29 cellular contexts compared by ENCODE assay signal in the genomic region with DNA sequence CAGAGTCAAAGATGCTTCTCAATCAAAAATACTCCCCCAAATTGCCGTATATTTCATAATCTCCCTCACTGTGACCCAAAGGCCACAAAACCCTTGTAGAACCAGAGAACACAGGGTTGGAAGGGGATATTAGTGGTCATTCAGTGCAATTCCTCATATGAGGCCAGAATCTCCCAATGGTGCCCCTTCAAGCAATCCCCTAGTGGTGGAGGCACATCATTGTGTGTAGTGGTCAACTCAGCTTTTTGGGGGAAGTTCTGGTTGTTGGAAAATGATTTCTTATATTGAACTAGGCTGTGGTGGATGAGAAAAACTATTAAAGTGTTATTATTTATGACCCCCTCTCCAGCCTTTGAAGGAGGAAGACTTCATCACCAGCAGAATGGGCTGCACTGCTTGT. TPM values are rescaled to one million over a fixed set of nuclear protein-coding genes. Genes with fewer than 3 reads are reported as not detected.
A peak's percentile ranks its signal among the peaks of the same experiment; 100 is the strongest.
DNase-seq lines count a peak whose midpoint lies in the region; ATAC-seq, FAIRE-seq and TF ChIP-seq lines count a peak whose summit lies in the region.
"Had no signal": no experiment of that assay in that cellular context is flagged by ENCODE, and none has a peak within 500 bp of the region (broad histone marks: within the 10 kb centered on the region; RNA-seq: fewer than 3 reads in every experiment).

No MANE protein-coding gene starts in this region.

- no peak overlapping the region for H3K27ac Mint-ChIP-seq in endodermal cell
- no peak overlapping the region for H3K27ac Mint-ChIP-seq in activated CD4-positive, alpha-beta memory T cell treated with anti-CD3 and anti-CD28 coated beads for 36 hours
- H3K27ac Mint-ChIP-seq: activated CD4-positive, alpha-beta memory T cell treated with anti-CD3 and anti-CD28 coated beads, Interleukin-2, amount 10 ng/mL, durations not matched to agents 7 days and 5 days; activated naive CD8-positive, alpha-beta T cell; nephron progenitor cell had no signal

- H3K27ac ChIP-seq in A673 (ENCODE audit: low read depth, low read length, poor library complexity, severe bottlenecking) (no peak overlapping the region), PC-3 (ENCODE audit: low read length) (no peak overlapping the region), endodermal cell (ENCODE audit: low read depth, low read length) (no peak overlapping the region)
- H3K27ac ChIP-seq: ascending aorta, right lobe of liver, uterus had no signal

- H4K20me1 ChIP-seq in PC-3 (ENCODE audit: low read length): no peaks in the 10 kb centered on the region

- 100% methylated on average over 1 of the region's 1 CpG; no CpG with 5 or more reads in 1 of the 2 experiments for WGBS in endodermal cell (ENCODE audit: insufficient coverage in 1 of 2, insufficient read length in 1 of 2), 2 experiments

- H3K27me3 ChIP-seq in A673 (replicated peaks; ENCODE audit: insufficient read depth, low read depth, low read length, poor library complexity) (no peaks in the 10 kb centered on the region), PC-3 (ENCODE audit: low read length) (no peaks in the 10 kb centered on the region), endodermal cell (ENCODE audit: control insufficient read depth, insufficient read depth, low read length, poor library complexity, severe bottlenecking) (no peaks in the 10 kb centered on the region)
- H3K27me3 ChIP-seq: ascending aorta, MG63, right lobe of liver, uterus had no signal

- no peaks in the 10 kb centered on the region for H3K9me2 ChIP-seq in PC-3 (replicated peaks; ENCODE audit: low read length)

- no peak for ATAC-seq in PC-3
- ATAC-seq: activated CD4-positive, CD25-positive, alpha-beta regulatory T cell treated with anti-CD3 and anti-CD28 coated beads, Interleukin-2, amount 50 U/mL, for 24 hours; esophagus mucosa; right lobe of liver had no signal

- H3K4me1 ChIP-seq in A673 (ENCODE audit: insufficient read depth, low read length, poor library complexity, severe bottlenecking) (peaks cover 24% of the 10 kb centered on the region), PC-3 (ENCODE audit: insufficient read depth, low read length) (peaks cover 28% of the 10 kb centered on the region), endodermal cell (ENCODE audit: control insufficient read depth, insufficient read depth, low read length) (no peaks in the 10 kb centered on the region)

- no peak for FAIRE-seq in frontal cortex (lab: Jason Lieb, UNC)
- FAIRE-seq: A204.1 had no signal

- POLR2A ChIA-PET in A673 (lab: Charles Lee; ENCODE audit: low non-redundant PET) (no interaction called here), PC-3 (lab: Charles Lee; ENCODE audit: unreplicated experiment) (no interaction called here)
- POLR2A ChIA-PET in activated CD4-positive, alpha-beta memory T cell treated with anti-CD3 and anti-CD28 coated beads for 36 hours (lab: Charles Lee): no interaction called here

- DNase-seq in A673 (ENCODE audit: low spot score) (no peak), PC-3 (no peak), endodermal cell (no peak), GDM1 (lab: John Stamatoyannopoulos, UW) (no peak), NOMO-1 treated with dmso at 0.1 percent for 144 hours (lab: John Stamatoyannopoulos, UW; ENCODE audit: unreplicated experiment) (no peak), frontal cortex (ENCODE audit: low spot score in 2 of 2) (no peak)
- DNase-seq in activated CD4-positive, alpha-beta memory T cell treated with anti-CD3 and anti-CD28 coated beads for 36 hours: no peak
- DNase-seq: activated CD4-positive, alpha-beta memory T cell treated with anti-CD3 and anti-CD28 coated beads, Interleukin-2, amount 10 ng/mL, durations not matched to agents 7 days and 5 days; DMS79; effector CD8-positive, alpha-beta T cell; islet precursor cell; MG63; NCI-H146; NCI-H2171; NCI-H526; nephron progenitor cell; posterior cingulate gyrus; right lobe of liver; stimulated activated CD4-positive, alpha-beta T cell treated with anti-CD3 and anti-CD28 coated beads, Interleukin-12 subunit alpha, Interleukin-12 subunit beta, amount 100 ng/mL, for 4 hours; stimulated activated CD4-positive, alpha-beta T cell treated with anti-CD3 and anti-CD28 coated beads, Interleukin-4, amount 100 ng/mL, for 4 hours; stimulated activated naive CD4-positive, alpha-beta T cell; T1000; uterus had no signal

- no peaks in the 10 kb centered on the region for H3K9me3 Mint-ChIP-seq in endodermal cell
- H3K9me3 Mint-ChIP-seq in activated CD4-positive, alpha-beta memory T cell treated with anti-CD3 and anti-CD28 coated beads for 36 hours: no peaks in the 10 kb centered on the region
- H3K9me3 Mint-ChIP-seq: activated CD4-positive, alpha-beta memory T cell treated with anti-CD3 and anti-CD28 coated beads, Interleukin-2, amount 10 ng/mL, durations not matched to agents 7 days and 5 days; nephron progenitor cell had no signal

- H3K4me3 Mint-ChIP-seq in endodermal cell: no peak overlapping the region
- H3K4me3 Mint-ChIP-seq in activated CD4-positive, alpha-beta memory T cell treated with anti-CD3 and anti-CD28 coated beads for 36 hours: no peak overlapping the region
- H3K4me3 Mint-ChIP-seq: activated CD4-positive, alpha-beta memory T cell treated with anti-CD3 and anti-CD28 coated beads, Interleukin-2, amount 10 ng/mL, durations not matched to agents 7 days and 5 days; activated naive CD8-positive, alpha-beta T cell; nephron progenitor cell had no signal

- no peaks in the 10 kb centered on the region for H3K27me3 Mint-ChIP-seq in endodermal cell (ENCODE audit: insufficient read depth)
- H3K27me3 Mint-ChIP-seq in activated CD4-positive, alpha-beta memory T cell treated with anti-CD3 and anti-CD28 coated beads for 36 hours: peaks cover 19% of the 10 kb centered on the region

- no peaks in the 10 kb centered on the region for H3K36me3 Mint-ChIP-seq in endodermal cell (ENCODE audit: low read depth)
- H3K36me3 Mint-ChIP-seq in activated CD4-positive, alpha-beta memory T cell treated with anti-CD3 and anti-CD28 coated beads for 36 hours: no peaks in the 10 kb centered on the region
- H3K36me3 Mint-ChIP-seq: activated naive CD8-positive, alpha-beta T cell had no signal

- H3K79me2 ChIP-seq in PC-3 (ENCODE audit: low read length): no peaks in the 10 kb centered on the region

- no peak overlapping the region for H2AFZ ChIP-seq in PC-3 (ENCODE audit: low read length)

- H3F3A ChIP-seq in PC-3 (ENCODE audit: low read length, unreplicated experiment): no peaks in the 10 kb centered on the region

- intact Hi-C loops in A673 (cut with micrococcal nuclease; ENCODE audit: unreplicated experiment): no loop called here
- intact Hi-C loops in PC-3 (cut with micrococcal nuclease): no loop called here
- intact Hi-C loops in activated CD4-positive, alpha-beta memory T cell treated with anti-CD3 and anti-CD28 coated beads for 36 hours (cut with micrococcal nuclease): no loop called here

- H3K4me3 ChIP-seq in A673 (ENCODE audit: low read depth, low read length, poor library complexity, severe bottlenecking) (no peak overlapping the region), GM12875 (ENCODE audit: low read depth, low read length) (no peak overlapping the region), PC-3 (ENCODE audit: low read length) (no peak overlapping the region), endodermal cell (ENCODE audit: low read length) (no peak overlapping the region)
- H3K4me3 ChIP-seq: ascending aorta, MG63, right lobe of liver, uterus had no signal

- peaks cover 16% of the 10 kb centered on the region for H3K4me1 Mint-ChIP-seq in endodermal cell
- H3K4me1 Mint-ChIP-seq in activated CD4-positive, alpha-beta memory T cell treated with anti-CD3 and anti-CD28 coated beads for 36 hours (ENCODE audit: low read depth): peaks cover 2% of the 10 kb centered on the region

- CTCF ChIA-PET in A673 (lab: Charles Lee) (no interaction called here), PC-3 (lab: Charles Lee) (no interaction called here)
- CTCF ChIA-PET in activated CD4-positive, alpha-beta memory T cell treated with anti-CD3 and anti-CD28 coated beads for 36 hours (lab: Charles Lee): interaction anchor here (2.8 kb wide), 1 partner anchor 10 kb away, joined by 13 read pairs; no protein-coding TSS in a partner anchor

- TF ChIP-seq CTCF in A673 (conservative IDR thresholded peaks at IDR 0.05; ENCODE audit: low read depth, low read length): 0 out of 2 replicates have a peak, but pooled peaks have one; percentile 24
- TF ChIP-seq CTCF in GM12875 (IDR thresholded peaks at IDR 0.05; ENCODE audit: borderline replicate concordance, insufficient read depth, low read depth, low read length): peak; percentile 13; the same call in 1 of the 2 replicates
- peak; percentile 24; the same call in 1 of the 2 replicates for TF ChIP-seq CTCF in PC-3 (conservative IDR thresholded peaks at IDR 0.05; ENCODE audit: low read depth, low read length)
- peak; percentile 65 for TF ChIP-seq CTCF in endodermal cell (conservative IDR thresholded peaks at IDR 0.05)

- H3K4me2 ChIP-seq in PC-3 (ENCODE audit: low read length): no peak overlapping the region

- H3K36me3 ChIP-seq in A673 (ENCODE audit: insufficient read depth, low read length, poor library complexity, severe bottlenecking) (no peaks in the 10 kb centered on the region), PC-3 (ENCODE audit: low read depth, low read length) (no peaks in the 10 kb centered on the region), endodermal cell (ENCODE audit: control insufficient read depth, insufficient read depth, low read length) (no peaks in the 10 kb centered on the region)
- H3K36me3 ChIP-seq: ascending aorta, MG63, right lobe of liver, uterus had no signal

- no peaks in the 10 kb centered on the region for H3K9me3 ChIP-seq in A673 (ENCODE audit: low read depth, low read length, poor library complexity, severe bottlenecking)
- no peaks in the 10 kb centered on the region for H3K9me3 ChIP-seq in PC-3 (ENCODE audit: low read length)
- H3K9me3 ChIP-seq in endodermal cell (ENCODE audit: control insufficient read depth, low read length): no peaks in the 10 kb centered on the region
- H3K9me3 ChIP-seq: ascending aorta, MG63, right lobe of liver, uterus had no signal

- BruUV-seq in A673 (replicated peaks; lab: Mats Ljungman, UMichigan): no TSS peak
- BruUV-seq in PC-3 (replicated peaks; lab: Mats Ljungman, UMichigan): no TSS peak

- H3K9ac ChIP-seq in PC-3 (ENCODE audit: low read length) (no peak overlapping the region), endodermal cell (ENCODE audit: extremely low read depth, low read length, poor library complexity, severe bottlenecking) (no peak overlapping the region)

RNA-seq across cellular contexts. Expression of gene BOD1L1, which starts 17.6 kb away (rescaled TPM):
- total RNA-seq in A673 (2021) (44.8 and 47.2 TPM in 2 replicates), PC-3 (2014; rRNA removed) (22.0 and 27.2 TPM in 2 replicates), endodermal cell (10 to 100 TPM; 42.5 to 46.3 TPM), frontal cortex (45.2 TPM)
- 28.5 TPM for polyA plus RNA-seq in endodermal cell (2013, experiment 1 of 2)
- 32.0 TPM for polyA plus RNA-seq in endodermal cell (2013, experiment 2 of 2)
- total RNA-seq in activated CD4-positive, alpha-beta memory T cell treated with anti-CD3 and anti-CD28 coated beads for 36 hours: 10 to 100 TPM; 25.5 to 31.2 TPM

Comparison
In these comparisons a context has a peak if more than half of its experiments do, and no peak if none do; other contexts are left out.
1. CTCF ChIP-seq: peak in every context shown above with its lines; median percentile 65 in endodermal cell; 24 in A673; 24 in PC-3; 13 in GM12875.